ENCODE assay signal across 9 cellular contexts in the genomic region with DNA sequence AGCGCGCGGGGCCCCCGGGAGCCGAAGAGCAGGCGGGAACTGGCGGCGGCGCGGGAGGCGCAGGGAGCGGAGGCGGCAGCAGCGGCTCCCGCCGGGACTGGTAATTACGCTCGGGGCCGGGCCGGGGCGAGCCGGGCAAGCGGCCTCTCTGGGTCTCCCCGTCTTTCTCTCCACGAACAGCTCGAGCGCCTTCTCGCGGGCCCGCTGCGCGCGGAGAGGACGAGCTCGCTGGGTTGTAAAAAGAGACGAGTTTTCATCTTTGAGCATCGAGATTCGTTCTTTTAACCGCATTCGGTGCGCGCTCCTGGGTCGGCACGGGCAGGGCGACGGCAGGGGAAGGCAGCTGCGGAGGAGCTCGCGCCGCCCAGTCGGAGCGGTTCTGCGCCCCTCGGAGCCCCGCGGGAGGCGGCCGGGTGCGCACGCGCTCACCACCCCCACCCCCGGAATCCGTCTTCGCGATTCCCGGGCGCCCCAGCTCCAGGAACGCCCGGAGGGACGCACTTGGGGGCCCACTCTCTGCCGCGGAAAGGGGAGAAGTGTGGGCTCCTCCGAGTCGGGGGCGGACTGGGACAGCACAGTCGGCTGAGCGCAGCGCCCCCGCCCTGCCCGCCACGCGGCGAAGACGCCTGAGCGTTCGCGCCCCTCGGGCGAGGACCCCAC. TPM values are rescaled to one million over a fixed set of nuclear protein-coding genes. Genes with fewer than 3 reads are reported as not detected.
A peak's percentile ranks its signal among the peaks of the same experiment; 100 is the strongest.
DNase-seq lines count a peak whose midpoint lies in the region; ATAC-seq and TF ChIP-seq lines count a peak whose summit lies in the region.
"Had no signal": no experiment of that assay in that cellular context is flagged by ENCODE, and none has a peak within 500 bp of the region (broad histone marks: within the 10 kb centered on the region; RNA-seq: fewer than 3 reads in every experiment).

No MANE protein-coding gene starts in this region.

- peaks cover 65 to 98% (median 96%) of the 10 kb centered on the region in 7 donors for H3K27me3 ChIP-seq in heart right ventricle
- H3K27me3 ChIP-seq in lower lobe of right lung (ENCODE audit: low read depth), result peaks cover 98% of the 10 kb centered on the region
- peaks cover 86% of the 10 kb centered on the region for H3K27me3 ChIP-seq in upper lobe of right lung

- DNase-seq in heart right ventricle (no peak), left ventricle myocardium superior (no peak), lower lobe of right lung (no peak), upper lobe of right lung (no peak), T-helper 1 cell (no peak), UCSD-AML1 (lab: John Stamatoyannopoulos, UW; ENCODE audit: unreplicated experiment) (no peak)

- H3K27ac ChIP-seq in heart right ventricle, result no peak overlapping the region
- peak overlapping the region; percentile 73 for H3K27ac ChIP-seq in angular gyrus (ENCODE audit: low read depth, low read length)
- H3K27ac ChIP-seq in lower lobe of right lung, result no peak overlapping the region
- H3K27ac ChIP-seq in temporal lobe (ENCODE audit: low read depth, low read length), result peak overlapping the region; percentile 9
- H3K27ac ChIP-seq in upper lobe of right lung, result no peak overlapping the region

- ATAC-seq in heart right ventricle (no peak), left ventricle myocardium superior (no peak), lower lobe of right lung (no peak), upper lobe of right lung (no peak)

- no peaks in the 10 kb centered on the region for H3K36me3 ChIP-seq in heart right ventricle
- no peaks in the 10 kb centered on the region for H3K36me3 ChIP-seq in lower lobe of right lung
- H3K36me3 ChIP-seq in upper lobe of right lung, result no peaks in the 10 kb centered on the region

- TF ChIP-seq CTCF in heart right ventricle (IDR thresholded peaks at IDR 0.05) (no peak), lower lobe of right lung (IDR thresholded peaks at IDR 0.05) (no peak), upper lobe of right lung (IDR thresholded peaks at IDR 0.05) (no peak)

- intact Hi-C loops in heart right ventricle (cut with DNase I) (loop anchor here in 8 of 10 donors (2.0 to 5.0 kb wide), 3 partner anchors 116 to 121 kb away; no protein-coding TSS in a partner anchor), left ventricle myocardium superior (cut with micrococcal nuclease) (no loop called here), lower lobe of right lung (cut with DNase I) (no loop called here), upper lobe of right lung (cut with DNase I) (no loop called here)

- H3K4me3 ChIP-seq in heart right ventricle, result peak overlapping the region in 8 of 10 donors; percentile 6 to 35 (median 16)
- peak overlapping the region; percentile 3 for H3K4me3 ChIP-seq in lower lobe of right lung
- H3K4me3 ChIP-seq in upper lobe of right lung, result no peak overlapping the region

- whole genome bisulfite sequencing in heart right ventricle, 2 donors, result 2% methylated on average over 79 to 89 of the region's 89 CpGs

- H3K9me3 ChIP-seq in heart right ventricle (no peaks in the 10 kb centered on the region), lower lobe of right lung (no peaks in the 10 kb centered on the region), upper lobe of right lung (no peaks in the 10 kb centered on the region)

- peaks cover 14 to 40% (median 28%) of the 10 kb centered on the region in 9 donors for H3K4me1 ChIP-seq in heart right ventricle
- peaks cover 23% of the 10 kb centered on the region for H3K4me1 ChIP-seq in lower lobe of right lung
- H3K4me1 ChIP-seq in upper lobe of right lung, result peaks cover 7% of the 10 kb centered on the region

RNA-seq across cellular contexts. Expression of a gene that starts 38.0 kb away (rescaled TPM):
- 10 to 100 TPM; 18.3 to 31.6 (median 21.7) TPM for total RNA-seq in heart right ventricle
- 10 to 100 TPM; 15.3 to 19.8 TPM for polyA plus RNA-seq in heart right ventricle
- total RNA-seq in left ventricle myocardium superior, result 24.3 TPM
- 33.4 TPM for total RNA-seq in lower lobe of right lung
- total RNA-seq in temporal lobe, result 17.9 TPM
- total RNA-seq in upper lobe of right lung, result 36.9 TPM

RNA-seq across cellular contexts. Expression of a gene that starts 57.8 kb away (rescaled TPM):
- total RNA-seq in heart right ventricle (1 to 10 TPM in 1 of 10 donors, under 1 TPM in 4, not detected in 5; 0.21 to 2.1 (median 0.37) TPM), left ventricle myocardium superior (not detected), lower lobe of right lung (15.9 TPM), temporal lobe (not detected), upper lobe of right lung (15.5 TPM)
- polyA plus RNA-seq in heart right ventricle, result not detected
- total RNA-seq: CD4-positive, alpha-beta memory T cell had no signal
- polyA plus RNA-seq: CD4-positive, alpha-beta memory T cell had no signal

Comparison
In these comparisons a context has a peak if more than half of its experiments do, and no peak if none do; other contexts are left out.
1. intact Hi-C loops: an anchor here in heart right ventricle (2.0 to 5.0 kb wide); none called in left ventricle myocardium superior, lower lobe of right lung and upper lobe of right lung.
2. H3K27ac ChIP-seq: peak in angular gyrus (single experiment) and temporal lobe (single experiment); none in heart right ventricle (0 of 10), lower lobe of right lung (single experiment) and upper lobe of right lung (single experiment).